28 cellular contexts compared by ENCODE assay signal in the genomic region with DNA sequence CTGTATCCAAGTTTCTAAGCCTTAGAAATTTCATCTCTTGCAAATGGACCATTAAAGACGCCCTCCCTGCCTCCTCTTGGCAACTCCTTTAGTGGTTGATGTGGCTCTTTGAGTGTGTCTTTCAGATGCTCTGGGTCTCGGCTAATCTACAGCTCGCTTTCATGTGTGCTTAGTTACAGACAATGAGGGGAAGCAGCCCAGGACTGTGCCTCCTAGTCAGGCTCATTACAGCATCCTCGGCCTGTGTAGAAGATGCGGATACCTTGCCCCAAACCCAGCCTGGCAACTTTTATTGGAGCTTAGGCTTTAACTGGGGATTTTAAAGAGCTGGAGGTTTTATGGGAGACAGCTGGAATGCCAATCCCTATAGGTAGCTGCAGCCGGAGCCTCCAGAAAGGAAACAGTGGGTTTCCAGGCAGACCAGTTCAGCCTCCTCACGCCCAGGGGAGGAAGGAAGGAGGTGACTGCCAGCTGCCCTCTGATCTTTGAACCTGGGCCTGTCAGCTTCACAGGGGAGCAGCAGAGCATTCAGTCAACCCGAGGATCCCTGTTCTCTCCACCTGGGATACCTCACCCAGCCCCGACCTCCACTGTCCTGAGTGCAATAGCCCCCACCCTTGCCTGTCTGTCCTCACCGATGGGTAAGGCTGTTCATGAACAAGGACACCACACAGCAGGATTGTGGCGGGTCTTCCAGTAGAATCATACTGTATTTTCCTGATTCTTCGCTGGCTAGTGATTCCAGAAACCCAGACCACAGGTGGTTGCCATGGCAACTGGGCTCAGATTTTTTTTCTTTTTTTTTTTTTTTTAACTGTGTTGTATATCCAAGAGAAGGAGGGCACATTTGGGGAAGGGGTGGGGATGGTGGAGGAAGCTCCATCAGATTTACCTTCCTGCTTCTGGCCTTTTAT.
DNase-seq lines count a peak whose midpoint lies in the region; ATAC-seq and TF ChIP-seq lines count a peak whose summit lies in the region.
"Had no signal": no experiment of that assay in that cellular context is flagged by ENCODE, and none has a peak within 500 bp of the region (broad histone marks: within the 10 kb centered on the region; RNA-seq: fewer than 3 reads in every experiment).

No MANE protein-coding gene starts in this region.

- no peak overlapping the region for H4K12ac ChIP-seq in trophoblast cell (ENCODE audit: low read depth, low read length)

- intact Hi-C loops in Panc1 (cut with micrococcal nuclease; ENCODE audit: unreplicated experiment), result no loop called here

- no peak overlapping the region for H3K18ac ChIP-seq in trophoblast cell (ENCODE audit: low read length)

- in situ Hi-C loops in Panc1 (cut with HindIII; ENCODE audit: low pct_unique_long_range_greater_than_20kb, low sequenced_read_pairs), result no loop called here

- no TSS peak for BruUV-seq in Panc1 (replicated peaks; lab: Mats Ljungman, UMichigan)

- TF ChIP-seq CTCF in Panc1 (IDR thresholded peaks at IDR 0.05), result no peak

- H3K27ac ChIP-seq in Panc1 (ENCODE audit: low read length) (no peak overlapping the region), trophoblast cell (ENCODE audit: low read depth, low read length) (no peak overlapping the region)
- H3K27ac ChIP-seq in effector memory CD4-positive, alpha-beta T cell (ENCODE audit: insufficient read depth, low read length, poor library complexity, severe bottlenecking), result no peak overlapping the region
- H3K27ac ChIP-seq: 22Rv1, dorsolateral prefrontal cortex, GM23248, parathyroid adenoma, stomach had no signal

- H2BK12ac ChIP-seq in trophoblast cell (ENCODE audit: low read length), result peak overlapping the region; percentile 32

- H2AK5ac ChIP-seq in trophoblast cell (ENCODE audit: low read length), result no peak overlapping the region

- H3K9me3 ChIP-seq in Panc1 (ENCODE audit: control insufficient read depth, insufficient read depth, low read depth, low read length) (no peaks in the 10 kb centered on the region), trophoblast cell (ENCODE audit: insufficient read depth, low read depth, low read length) (no peaks in the 10 kb centered on the region)
- no peaks in the 10 kb centered on the region for H3K9me3 ChIP-seq in effector memory CD4-positive, alpha-beta T cell (ENCODE audit: control insufficient read depth, low read length)
- H3K9me3 ChIP-seq: MG63, stomach had no signal

- no peak overlapping the region for H4K8ac ChIP-seq in trophoblast cell (ENCODE audit: low read depth, low read length)

- no peak overlapping the region for H2BK120ac ChIP-seq in trophoblast cell (ENCODE audit: insufficient read depth, low read length, poor library complexity)

- no peak overlapping the region for H2BK5ac ChIP-seq in trophoblast cell (ENCODE audit: low read depth, low read length, poor library complexity)

- ATAC-seq in Panc1 (peak; percentile 45; the same call in 1 of the 2 replicates), GM18517 (IDR thresholded peaks at IDR 0.05; ENCODE audit: unreplicated experiment) (no peak)
- ATAC-seq: activated naive CD4-positive, alpha-beta T cell treated with anti-CD3 and anti-CD28 coated beads, Interleukin-2, amount 50 U/mL, for 72 hours; naive thymus-derived CD8-positive, alpha-beta T cell; Right ventricle myocardium inferior; sciatic nerve had no signal

- H3K4me1 ChIP-seq in Panc1 (ENCODE audit: control insufficient read depth, insufficient read depth, low read length) (no peaks in the 10 kb centered on the region), trophoblast cell (ENCODE audit: control insufficient read depth in 1 of 2, insufficient read depth in 2 of 2, low read length in 2 of 2) (peaks cover 8 to 12% of the 10 kb centered on the region in 2 experiments)
- H3K4me1 ChIP-seq in effector memory CD4-positive, alpha-beta T cell (ENCODE audit: control insufficient read depth, insufficient read depth, low read length, poor library complexity, severe bottlenecking), result no peaks in the 10 kb centered on the region
- H3K4me1 ChIP-seq: parathyroid adenoma, stomach had no signal

- no peak overlapping the region for H3K4me3 ChIP-seq in Panc1 (ENCODE audit: low read depth in 2 of 2, low read length in 2 of 2)
- no peak overlapping the region for H3K4me3 ChIP-seq in trophoblast cell (ENCODE audit: low read depth, low read length)
- H3K4me3 ChIP-seq in effector memory CD4-positive, alpha-beta T cell (ENCODE audit: insufficient read depth, low read depth, low read length, poor library complexity, severe bottlenecking), result no peak overlapping the region
- H3K4me3 ChIP-seq: dorsolateral prefrontal cortex, GM23248, MG63, stomach had no signal

- no peak overlapping the region for H2AFZ ChIP-seq in trophoblast cell (ENCODE audit: insufficient read depth, low read length, poor library complexity)
- H2AFZ ChIP-seq: GM23248, parathyroid adenoma had no signal

- CTCF ChIA-PET in Panc1 (lab: Charles Lee), result no interaction called here

- H3K4me2 ChIP-seq in trophoblast cell (ENCODE audit: low read length), result peak overlapping the region; percentile 22

- no peaks in the 10 kb centered on the region for H3K79me1 ChIP-seq in trophoblast cell (ENCODE audit: low read length)

- H3K4ac ChIP-seq in trophoblast cell (ENCODE audit: low read depth, low read length), result no peak overlapping the region

- no peak overlapping the region for H3K23ac ChIP-seq in trophoblast cell (ENCODE audit: low read length)

- no peak overlapping the region for H4K91ac ChIP-seq in trophoblast cell (ENCODE audit: low read depth, low read length)

- POLR2A ChIA-PET in Panc1 (lab: Charles Lee), result no interaction called here

- H3K27me3 ChIP-seq in Panc1 (ENCODE audit: control insufficient read depth, insufficient read depth, low read length), result peaks cover 6% of the 10 kb centered on the region; the same call in 1 of the 2 replicates
- no peaks in the 10 kb centered on the region for H3K27me3 ChIP-seq in trophoblast cell (ENCODE audit: insufficient read depth, low read length)
- H3K27me3 ChIP-seq in effector memory CD4-positive, alpha-beta T cell (replicated peaks; ENCODE audit: control insufficient read depth, insufficient read depth, low read length, poor library complexity, severe bottlenecking), result no peaks in the 10 kb centered on the region
- H3K27me3 ChIP-seq: MG63, stomach had no signal

- H3K14ac ChIP-seq in trophoblast cell (ENCODE audit: low read length), result no peak overlapping the region

- DNase-seq in DMS53 (lab: John Stamatoyannopoulos, UW) (peak; percentile 29), DMS53 treated with DMSO at 0.1 percent for 48 hours (lab: John Stamatoyannopoulos, UW; ENCODE audit: unreplicated experiment) (no peak), Panc1 (ENCODE audit: low read depth, low spot score) (no peak), islet precursor cell (peak; percentile 93), trophoblast cell (no peak), NCI-H146 (lab: John Stamatoyannopoulos, UW) (no peak)
- DNase-seq in effector memory CD4-positive, alpha-beta T cell, result no peak
- DNase-seq: activated B cell treated with CpG ODN at 0.5 μM for 24 hours; activated CD4-positive, alpha-beta T cell treated with anti-CD3 and anti-CD28 coated beads, Interleukin-2, amount 50 U/mL, for 48 hours; activated CD8-positive, alpha-beta memory T cell treated with anti-CD3 and anti-CD28 coated beads, Interleukin-2, amount 50 U/mL, for 4 hours; aorta; CD4-positive, alpha-beta T cell; dorsolateral prefrontal cortex; head of caudate nucleus; mesenchymal stem cell; MG63; naive thymus-derived CD8-positive, alpha-beta T cell; NCI-H1417 treated with DMSO at 0.1 percent for 48 hours; NCI-H748 treated with DMSO at 0.1 percent for 48 hours; stomach; SW 1271 had no signal

- no peaks in the 10 kb centered on the region for H3K79me2 ChIP-seq in trophoblast cell (ENCODE audit: control insufficient read depth, insufficient read depth, low read length, poor library complexity)
- H3K79me2 ChIP-seq: parathyroid adenoma had no signal

- no CpG with 5 or more reads among the region's 12 CpGs for WGBS in trophoblast cell (ENCODE audit: extremely low coverage, insufficient coverage, insufficient read length)

- H3K36me3 ChIP-seq in Panc1 (ENCODE audit: control insufficient read depth, insufficient read depth, low read length), result no peaks in the 10 kb centered on the region
- no peaks in the 10 kb centered on the region for H3K36me3 ChIP-seq in trophoblast cell (ENCODE audit: control insufficient read depth in 1 of 2, insufficient read depth in 2 of 2, low read length in 2 of 2)
- H3K36me3 ChIP-seq in effector memory CD4-positive, alpha-beta T cell (ENCODE audit: control insufficient read depth, insufficient read depth, low read length), result no peaks in the 10 kb centered on the region
- H3K36me3 ChIP-seq: MG63, stomach had no signal

- H3K9ac ChIP-seq in trophoblast cell (ENCODE audit: low read length), result peak overlapping the region; percentile 15
- H3K9ac ChIP-seq: GM23248, parathyroid adenoma had no signal

Comparison
In these comparisons a context has a peak if more than half of its experiments do, and no peak if none do; other contexts are left out.
1. DNase-seq: peak in DMS53 (single experiment) and islet precursor cell (single experiment); none in DMS53 treated with DMSO at 0.1 percent for 48 hours (single experiment), Panc1 (single experiment), trophoblast cell (0 of 2), NCI-H146 (single experiment) and effector memory CD4-positive, alpha-beta T cell (0 of 3).